Comparison of ENCODE assay signal across 31 cellular contexts in genomic region chr6:157121897-157122296, GRCh38.
"Had no signal": no experiment of that assay in that cellular context is flagged by ENCODE, and none has a peak within 500 bp of the region (broad histone marks: within the 10 kb centered on the region; RNA-seq: fewer than 3 reads in every experiment).

No MANE protein-coding gene starts in this region.

- DNase-seq: hippocampal formation; kidney glomerular epithelial cell; left cardiac atrium; left lung; mesendoderm; naive B cell; natural killer cell; nephron progenitor cell; occipital lobe; stimulated activated CD4-positive, alpha-beta T cell treated with anti-CD3 and anti-CD28 coated beads, Interleukin-12 subunit alpha, Interleukin-12 subunit beta, amount 100 ng/mL, for 4 hours; stimulated activated CD4-positive, alpha-beta T cell treated with anti-CD3 and anti-CD28 coated beads, Interleukin-15, amount 100 ng/mL, for 24 hours; stimulated activated CD4-positive, alpha-beta T cell treated with anti-CD3 and anti-CD28 coated beads, Interleukin-2, amount 100 ng/mL, for 24 hours; stimulated activated CD4-positive, alpha-beta T cell treated with anti-CD3 and anti-CD28 coated beads, Interleukin-4, amount 100 ng/mL, for 1 hour; stimulated activated naive B cell treated with anti-CD40 and anti-IgM and Interleukin-4, amounts not matched to agents 10 μg/mL and 1 μg/mL and 100 μg/mL, for 72 hours; stimulated activated naive CD8-positive, alpha-beta T cell treated with anti-CD3 and anti-CD28 coated beads, Interleukin-15, Interleukin-2, amounts not matched to agents 100 U/mL and 50 U/mL, for 24 hours; stomach; testis; trophoblast cell; upper lobe of right lung had no signal

- H3K27me3 ChIP-seq: left lung, neural progenitor cell, neutrophil, right atrium auricular region, stomach, testis, tibial artery, upper lobe of right lung had no signal

- H3K36me3 ChIP-seq: left lung, neural progenitor cell, neutrophil, right atrium auricular region had no signal

- H3K27ac ChIP-seq: left lung, neural progenitor cell, neutrophil, parathyroid adenoma, stomach, testis, upper lobe of right lung had no signal

- ATAC-seq: left cardiac atrium; left lung; natural killer cell; sciatic nerve; stimulated activated naive B cell treated with anti-CD40 and anti-IgM and Interleukin-4, amounts not matched to agents 10 μg/mL and 1 μg/mL and 100 μg/mL, for 72 hours; stimulated activated naive CD8-positive, alpha-beta T cell treated with anti-CD3 and anti-CD28 coated beads, Interleukin-15, Interleukin-2, amounts not matched to agents 100 U/mL and 50 U/mL, for 24 hours; upper lobe of right lung had no signal

- H3K4me3 Mint-ChIP-seq: mesothelial cell of epicardium; natural killer cell; nephron progenitor cell; neural progenitor cell; stimulated activated naive B cell treated with anti-CD40 and anti-IgM and Interleukin-4, amounts not matched to agents 10 μg/mL and 1 μg/mL and 100 μg/mL, for 72 hours had no signal

- H3K27me3 Mint-ChIP-seq: naive B cell; progenitor cell of endocrine pancreas; stimulated activated naive B cell treated with anti-CD40 and anti-IgM and Interleukin-4, amounts not matched to agents 10 μg/mL and 1 μg/mL and 100 μg/mL, for 72 hours had no signal

- FAIRE-seq: keratinocyte, urothelium cell line had no signal

- H3K36me3 Mint-ChIP-seq: mesothelial cell of epicardium, natural killer cell had no signal

- H3K9me3 ChIP-seq: left lung, neutrophil, right atrium auricular region, stomach, testis, tibial artery, upper lobe of right lung had no signal

- H3K27ac Mint-ChIP-seq: mesothelial cell of epicardium; naive B cell; nephron progenitor cell; neural progenitor cell; progenitor cell of endocrine pancreas; stimulated activated naive B cell treated with anti-CD40 and anti-IgM and Interleukin-4, amounts not matched to agents 10 μg/mL and 1 μg/mL and 100 μg/mL, for 72 hours had no signal

- H3K4me2 ChIP-seq: neural progenitor cell had no signal

- H3K9ac ChIP-seq: neural progenitor cell, parathyroid adenoma had no signal

- H3K9me3 Mint-ChIP-seq: mesothelial cell of epicardium; naive B cell; natural killer cell; nephron progenitor cell; neural progenitor cell; stimulated activated naive B cell treated with anti-CD40 and anti-IgM and Interleukin-4, amounts not matched to agents 10 μg/mL and 1 μg/mL and 100 μg/mL, for 72 hours had no signal

- H3K4me3 ChIP-seq: left lung, lung, neural progenitor cell, right atrium auricular region, skin epidermis, stomach, testis, tibial artery, upper lobe of right lung had no signal

- H2AFZ ChIP-seq: neural progenitor cell, parathyroid adenoma had no signal

- H3K4me1 ChIP-seq: left lung, parathyroid adenoma, testis had no signal
